In the genomic region with DNA sequence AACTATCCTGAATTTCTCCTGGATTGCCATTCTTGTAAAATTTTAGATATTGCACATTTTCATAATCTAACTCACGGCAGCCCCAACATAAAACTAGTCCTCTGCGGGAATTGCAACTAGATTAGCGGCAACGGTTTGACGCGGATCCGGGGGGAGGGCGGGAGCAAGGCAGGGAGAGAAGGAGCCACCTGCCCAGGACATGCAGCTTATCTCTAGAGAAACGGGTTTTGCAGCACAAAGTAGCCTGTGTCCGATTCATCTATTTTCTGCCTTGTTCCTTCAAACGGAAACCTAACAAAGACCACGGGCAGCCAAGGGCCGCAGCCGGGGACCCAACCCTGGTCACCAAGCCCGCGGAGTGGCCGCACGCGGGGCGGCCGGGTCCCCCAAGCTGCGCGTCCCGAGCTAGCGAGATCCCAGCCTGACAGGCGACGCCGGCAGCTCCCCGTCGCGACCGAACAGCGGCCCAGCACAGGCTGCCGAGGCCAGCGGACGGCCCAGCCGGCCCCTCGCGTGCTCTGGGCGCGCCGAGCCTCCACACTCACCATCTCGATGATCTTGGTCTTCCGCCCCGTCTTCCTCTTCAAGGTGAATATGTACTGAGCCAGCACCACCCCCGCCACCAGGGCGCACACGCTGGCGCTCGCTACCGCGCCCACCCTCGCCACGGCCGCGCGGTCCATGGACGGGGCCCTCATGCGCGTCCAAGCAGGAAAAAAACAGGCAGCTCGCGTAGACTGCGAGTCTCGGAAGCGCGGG, we compare ENCODE assay signal across 1 cellular context.
TF ChIP-seq lines count a peak whose summit lies in the region.

A gene (minus strand): TSS at position 754 of the 759 bp plus-strand sequence. CDS start 71 bp downstream, at position 683.

TF ChIP-seq in SK-N-SH, 30 proteins besides CTCF, POLR2A, EP300 and RAD21 (continued from another document):
- TF ChIP-seq, protein P1, sequence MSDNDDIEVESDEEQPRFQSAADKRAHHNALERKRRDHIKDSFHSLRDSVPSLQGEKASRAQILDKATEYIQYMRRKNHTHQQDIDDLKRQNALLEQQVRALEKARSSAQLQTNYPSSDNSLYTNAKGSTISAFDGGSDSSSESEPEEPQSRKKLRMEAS (IDR thresholded peaks at IDR 0.05; ENCODE audit: low read depth) = peak; percentile 84
- peak; percentile 89; the same call in 1 of the 2 replicates for TF ChIP-seq MXI1 (IDR thresholded peaks at IDR 0.05; ENCODE audit: low read depth, low read length)
- TF ChIP-seq EZH2phosphoT487 (IDR thresholded peaks at IDR 0.05; ENCODE audit: borderline replicate concordance, low read depth) = no peak
- peak; percentile 2 for TF ChIP-seq CHD2 (IDR thresholded peaks at IDR 0.05; ENCODE audit: low read length, partially characterized antibody)
- TF ChIP-seq RFX5 (IDR thresholded peaks at IDR 0.05; ENCODE audit: low read length) = peak; percentile 21; the same call in 1 of the 2 replicates
- peak; percentile 70; the same call in 1 of the 2 replicates for TF ChIP-seq SIN3A (IDR thresholded peaks at IDR 0.05; ENCODE audit: borderline replicate concordance, low read depth, low read length)
- 0 out of 2 replicates have a peak, but pooled peaks have one; percentile 42 for TF ChIP-seq YY1 (IDR thresholded peaks at IDR 0.05; ENCODE audit: low read depth)
- peak; percentile 85 for TF ChIP-seq TAF1 (IDR thresholded peaks at IDR 0.05; ENCODE audit: borderline replicate concordance, low read depth, low read length)
